In genomic region chr1:51119331-51119730, GRCh38 we compare ENCODE assay signal across 26 cellular contexts. TPM values are rescaled to one million over a fixed set of nuclear protein-coding genes. Genes with fewer than 3 reads are reported as not detected.
DNase-seq lines count a peak whose midpoint lies in the region; ATAC-seq, FAIRE-seq and TF ChIP-seq lines count a peak whose summit lies in the region.
"Had no signal": no experiment of that assay in that cellular context is flagged by ENCODE, and none has a peak within 500 bp of the region (broad histone marks: within the 10 kb centered on the region; RNA-seq: fewer than 3 reads in every experiment).

No MANE protein-coding gene starts in this region.

- H3K36me3 ChIP-seq in pancreas (no peaks in the 10 kb centered on the region), prostate gland (no peaks in the 10 kb centered on the region)
- H3K36me3 ChIP-seq: BE2C; BLaER1 treated with 17β-estradiol and CSF1 and Interleukin-3, amounts not matched to agents 10 nM and 100 nM had no signal

- peak; percentile 72 for ATAC-seq in left lobe of liver
- ATAC-seq in pancreas, result peak in 3 of 4 donors; percentile 45 to 74 (median 53)
- ATAC-seq in natural killer cell treated with Interleukin-12 subunit alpha and Interleukin-12 subunit beta and Interleukin-15 and Interleukin-18, amount 100 ng/mL, for 72 hours, result no peak
- ATAC-seq in GM19467 (IDR thresholded peaks at IDR 0.05; ENCODE audit: unreplicated experiment), result no peak
- ATAC-seq: A549, GM12878 had no signal

- peaks cover 41 to 59% of the 10 kb centered on the region in 2 donors for H3K27me3 Mint-ChIP-seq in natural killer cell treated with Interleukin-12 subunit alpha and Interleukin-12 subunit beta and Interleukin-15 and Interleukin-18, amount 100 ng/mL, for 72 hours

- H3K27ac ChIP-seq in VCaP (peak overlapping the region; percentile 64), pancreas (no peak overlapping the region), prostate gland (peak overlapping the region in 1 of 2 donors; percentile 47)
- H3K27ac ChIP-seq: A549; BLaER1 treated with 17β-estradiol and CSF1 and Interleukin-3, amounts not matched to agents 10 nM and 100 nM had no signal

- no peak for DNase-seq in left lobe of liver (ENCODE audit: low spot score)
- DNase-seq in pancreas, result peak in 1 of 6 donors; percentile 27
- peak; percentile 48 for DNase-seq in prostate gland (ENCODE audit: low spot score)
- no peak for DNase-seq in SIG-M5 (lab: John Stamatoyannopoulos, UW)
- DNase-seq in natural killer cell treated with Interleukin-12 subunit alpha and Interleukin-12 subunit beta and Interleukin-15 and Interleukin-18, amount 100 ng/mL, for 72 hours (ENCODE audit: low spot score), result no peak
- DNase-seq: 8988T; ACHN; AML-193; BE2C; CD4-positive, alpha-beta T cell; CD8-positive, alpha-beta memory T cell; DMS 273 treated with DMSO at 0.1 percent for 48 hours; DMS79; EL; GDM1; GOT3; HCEC 1CT had no signal

- 24 to 30% methylated on average over 3 of the region's 3 CpGs for WGBS in pancreas, 2 donors
- WGBS in prostate gland, result 38% methylated on average over 3 of the region's 3 CpGs

- TF ChIP-seq CTCF in VCaP (conservative IDR thresholded peaks at IDR 0.05), result no peak
- TF ChIP-seq CTCF in pancreas (IDR thresholded peaks at IDR 0.05), result no peak
- no peak for TF ChIP-seq CTCF in prostate gland (IDR thresholded peaks at IDR 0.05)

- intact Hi-C loops in pancreas (cut with DNase I), result no loop called here
- intact Hi-C loops in prostate gland (cut with DNase I), result no loop called here

- no peak overlapping the region for H3K27ac Mint-ChIP-seq in natural killer cell treated with Interleukin-12 subunit alpha and Interleukin-12 subunit beta and Interleukin-15 and Interleukin-18, amount 100 ng/mL, for 72 hours
- H3K27ac Mint-ChIP-seq: CD14-positive monocyte; CD4-positive, alpha-beta T cell; CD8-positive, alpha-beta memory T cell had no signal

- H3K9me3 ChIP-seq in pancreas (no peaks in the 10 kb centered on the region), prostate gland (no peaks in the 10 kb centered on the region)
- H3K9me3 ChIP-seq: A549, BE2C had no signal

- H3K9me3 Mint-ChIP-seq in natural killer cell treated with Interleukin-12 subunit alpha and Interleukin-12 subunit beta and Interleukin-15 and Interleukin-18, amount 100 ng/mL, for 72 hours, result no peaks in the 10 kb centered on the region
- H3K9me3 Mint-ChIP-seq: CD4-positive, alpha-beta T cell; CD8-positive, alpha-beta memory T cell had no signal

- no peaks in the 10 kb centered on the region for H3K4me1 Mint-ChIP-seq in natural killer cell treated with Interleukin-12 subunit alpha and Interleukin-12 subunit beta and Interleukin-15 and Interleukin-18, amount 100 ng/mL, for 72 hours (ENCODE audit: low read depth in 2 of 2)
- H3K4me1 Mint-ChIP-seq: CD14-positive monocyte had no signal

- no peak overlapping the region for H3K4me3 Mint-ChIP-seq in natural killer cell treated with Interleukin-12 subunit alpha and Interleukin-12 subunit beta and Interleukin-15 and Interleukin-18, amount 100 ng/mL, for 72 hours
- H3K4me3 Mint-ChIP-seq: CD14-positive monocyte; CD4-positive, alpha-beta T cell; CD8-positive, alpha-beta memory T cell had no signal

- no peaks in the 10 kb centered on the region for H3K36me3 Mint-ChIP-seq in natural killer cell treated with Interleukin-12 subunit alpha and Interleukin-12 subunit beta and Interleukin-15 and Interleukin-18, amount 100 ng/mL, for 72 hours
- H3K36me3 Mint-ChIP-seq: CD14-positive monocyte; CD8-positive, alpha-beta memory T cell had no signal

- no peak for FAIRE-seq in pancreas (lab: Jason Lieb, UNC)
- FAIRE-seq: A549, D721Med, GM12878, GM19239, H54 had no signal

- H3K4me1 ChIP-seq in pancreas, result no peaks in the 10 kb centered on the region
- H3K4me1 ChIP-seq in prostate gland (replicated peaks), result no peaks in the 10 kb centered on the region
- H3K4me1 ChIP-seq: A549; BE2C; BLaER1 treated with 17β-estradiol and CSF1 and Interleukin-3, amounts not matched to agents 10 nM and 100 nM had no signal

- TF ChIP-seq POLR2A in prostate gland (IDR thresholded peaks at IDR 0.05), result no peak

- H3K27me3 ChIP-seq in pancreas (no peaks in the 10 kb centered on the region), prostate gland (replicated peaks; ENCODE audit: insufficient read depth) (no peaks in the 10 kb centered on the region)
- H3K27me3 ChIP-seq: BE2C; BLaER1 treated with 17β-estradiol and CSF1 and Interleukin-3, amounts not matched to agents 10 nM and 100 nM had no signal

- H3K4me3 ChIP-seq in pancreas (no peak overlapping the region), prostate gland (no peak overlapping the region)
- H3K4me3 ChIP-seq: A549; BLaER1 treated with 17β-estradiol and CSF1 and Interleukin-3, amounts not matched to agents 10 nM and 100 nM; GM12878 had no signal

RNA-seq across cellular contexts. Expression of gene C1orf185, which starts 17.3 kb away (rescaled TPM):
- not detected for total RNA-seq in left lobe of liver
- not detected for total RNA-seq in pancreas
- polyA plus RNA-seq in pancreas, result not detected
- total RNA-seq in prostate gland, result not detected
- not detected for total RNA-seq in natural killer cell treated with Interleukin-12 subunit alpha and Interleukin-12 subunit beta and Interleukin-15 and Interleukin-18, amount 100 ng/mL, for 72 hours
- total RNA-seq: CD4-positive, alpha-beta T cell; CD8-positive, alpha-beta memory T cell had no signal
- polyA plus RNA-seq: A549; CD14-positive monocyte; CD8-positive, alpha-beta memory T cell; GM12878 had no signal

Comparison
In these comparisons a context has a peak if more than half of its experiments do, and no peak if none do; other contexts are left out.
1. ATAC-seq: peak in left lobe of liver (single experiment) and pancreas (3 of 4); none in natural killer cell treated with Interleukin-12 subunit alpha and Interleukin-12 subunit beta and Interleukin-15 and Interleukin-18, amount 100 ng/mL, for 72 hours (0 of 2) and GM19467 (single experiment).